Comparison of ENCODE assay signal across 11 cellular contexts in genomic region chr6:75273009-75273408, GRCh38. TPM values are rescaled to one million over a fixed set of nuclear protein-coding genes. Genes with fewer than 3 reads are reported as not detected.
A peak's percentile ranks its signal among the peaks of the same experiment; 100 is the strongest.
DNase-seq lines count a peak whose midpoint lies in the region; ATAC-seq and TF ChIP-seq lines count a peak whose summit lies in the region.
"Had no signal": no experiment of that assay in that cellular context is flagged by ENCODE, and none has a peak within 500 bp of the region (broad histone marks: within the 10 kb centered on the region; RNA-seq: fewer than 3 reads in every experiment).

No MANE protein-coding gene starts in this region.

- peaks cover 54% of the 10 kb centered on the region for H3K4me1 Mint-ChIP-seq in CD14-positive monocyte
- peaks cover 60% of the 10 kb centered on the region for H3K4me1 Mint-ChIP-seq in activated T-helper 17 cell treated with anti-CD3 and anti-CD28 coated beads, Interleukin-2, amount 50 U/mL, for 72 hours

- no peak overlapping the region for H2AK5ac ChIP-seq in mesenchymal stem cell (ENCODE audit: low read length, severe bottlenecking)
- H2AK5ac ChIP-seq in neuronal stem cell (ENCODE audit: low read depth, low read length): no peak overlapping the region

- TF ChIP-seq POLR2A in GM18505 (IDR thresholded peaks at IDR 0.05; ENCODE audit: borderline replicate concordance, extremely low read depth, insufficient read depth, insufficient read length): no peak

- H3K23ac ChIP-seq in mesenchymal stem cell (ENCODE audit: low read length in 2 of 2): no peak overlapping the region
- H3K23ac ChIP-seq in neuronal stem cell (ENCODE audit: low read depth, low read length, poor library complexity): no peak overlapping the region

- H3K9me3 Mint-ChIP-seq in CD14-positive monocyte: no peaks in the 10 kb centered on the region
- H3K9me3 Mint-ChIP-seq in activated T-helper 17 cell treated with anti-CD3 and anti-CD28 coated beads, Interleukin-2, amount 50 U/mL, for 72 hours: no peaks in the 10 kb centered on the region
- H3K9me3 Mint-ChIP-seq: naive thymus-derived CD8-positive, alpha-beta T cell; T-helper 2 cell treated with Interferon-gamma antibody and Interleukin-4, amounts not matched to agents 5 μg/mL and 100 μg/mL, for 36 hours had no signal

- TF ChIP-seq CTCF in CD14-positive monocyte (IDR thresholded peaks at IDR 0.05): no peak

- H3K9ac ChIP-seq in mesenchymal stem cell (ENCODE audit: low read length) (peak overlapping the region; percentile 72), neuronal stem cell (ENCODE audit: low read depth, low read length, poor library complexity) (no peak overlapping the region)

- peaks cover 0 to 2% (median 0%) of the 10 kb centered on the region in 3 donors for H3K27me3 Mint-ChIP-seq in CD14-positive monocyte (ENCODE audit: low read depth in 3 of 3)
- no peaks in the 10 kb centered on the region for H3K27me3 Mint-ChIP-seq in activated T-helper 17 cell treated with anti-CD3 and anti-CD28 coated beads, Interleukin-2, amount 50 U/mL, for 72 hours
- H3K27me3 Mint-ChIP-seq: naive thymus-derived CD8-positive, alpha-beta T cell had no signal

- peak; percentile 44 for ATAC-seq in HG03103 (IDR thresholded peaks at IDR 0.05; ENCODE audit: low read depth, unreplicated experiment)
- no peak for ATAC-seq in activated T-helper 17 cell treated with anti-CD3 and anti-CD28 coated beads, Interleukin-2, amount 50 U/mL, for 72 hours (replicated peaks)
- no peak for ATAC-seq in GM18511 (IDR thresholded peaks at IDR 0.05; ENCODE audit: unreplicated experiment)
- no peak for ATAC-seq in GM18505 (IDR thresholded peaks at IDR 0.05; ENCODE audit: unreplicated experiment)
- ATAC-seq: naive thymus-derived CD8-positive, alpha-beta T cell had no signal

- H3K27ac ChIP-seq in mesenchymal stem cell (ENCODE audit: low read length, poor library complexity, severe bottlenecking) (peak overlapping the region; percentile 45), neuronal stem cell (replicated peaks; ENCODE audit: low read length) (no peak overlapping the region)

- H3K4me3 ChIP-seq in mesenchymal stem cell (ENCODE audit: insufficient read depth in 1 of 2, low read depth in 1 of 2, low read length in 2 of 2) (no peak overlapping the region), neuronal stem cell (ENCODE audit: low read length in 2 of 2) (no peak overlapping the region)

- peaks cover 6 to 34% of the 10 kb centered on the region in 2 experiments for H3K36me3 ChIP-seq in mesenchymal stem cell (ENCODE audit: control insufficient read depth in 1 of 2, insufficient read depth in 2 of 2, low read depth in 1 of 2, low read length in 2 of 2)
- H3K36me3 ChIP-seq in neuronal stem cell (replicated peaks in 1 of 2; ENCODE audit: control insufficient read depth in 2 of 2, insufficient read depth in 2 of 2, low read length in 2 of 2): peaks cover 10 to 52% of the 10 kb centered on the region in 2 donors

- no peak overlapping the region for H2BK5ac ChIP-seq in mesenchymal stem cell (ENCODE audit: low read depth, low read length, poor library complexity, severe bottlenecking)
- H2BK5ac ChIP-seq in neuronal stem cell (ENCODE audit: low read length): no peak overlapping the region

- H3K9me3 ChIP-seq in mesenchymal stem cell (ENCODE audit: control insufficient read depth, low read length) (no peaks in the 10 kb centered on the region), neuronal stem cell (replicated peaks in 1 of 2; ENCODE audit: control insufficient read depth in 2 of 2, insufficient read depth in 1 of 2, low read depth in 1 of 2, low read length in 2 of 2) (peaks cover 7 to 39% of the 10 kb centered on the region in 2 donors)

- H3K14ac ChIP-seq in mesenchymal stem cell (ENCODE audit: low read length in 2 of 2) (no peak overlapping the region), neuronal stem cell (ENCODE audit: low read length) (no peak overlapping the region)

- no peak overlapping the region for H2BK12ac ChIP-seq in mesenchymal stem cell (ENCODE audit: low read length in 2 of 2)
- H2BK12ac ChIP-seq in neuronal stem cell (ENCODE audit: low read length): no peak overlapping the region

- H3K4me2 ChIP-seq in mesenchymal stem cell (ENCODE audit: low read length, poor library complexity, severe bottlenecking): no peak overlapping the region
- H3K4me2 ChIP-seq in neuronal stem cell (ENCODE audit: insufficient read depth, low read length, poor library complexity, severe bottlenecking): no peak overlapping the region

- H3K36me3 Mint-ChIP-seq in CD14-positive monocyte: peaks cover 5 to 12% of the 10 kb centered on the region in 2 donors
- peaks cover 63% of the 10 kb centered on the region for H3K36me3 Mint-ChIP-seq in activated T-helper 17 cell treated with anti-CD3 and anti-CD28 coated beads, Interleukin-2, amount 50 U/mL, for 72 hours (ENCODE audit: low read depth)

- H3K79me1 ChIP-seq in mesenchymal stem cell (replicated peaks; ENCODE audit: low read length, poor library complexity, severe bottlenecking) (peaks cover 2% of the 10 kb centered on the region), neuronal stem cell (ENCODE audit: low read depth, low read length) (peaks cover 2% of the 10 kb centered on the region)

- H3K4me3 Mint-ChIP-seq in CD14-positive monocyte: peak overlapping the region; percentile 66 to 83
- H3K4me3 Mint-ChIP-seq in activated T-helper 17 cell treated with anti-CD3 and anti-CD28 coated beads, Interleukin-2, amount 50 U/mL, for 72 hours: peak overlapping the region; percentile 23
- H3K4me3 Mint-ChIP-seq: naive thymus-derived CD8-positive, alpha-beta T cell; T-helper 2 cell treated with Interferon-gamma antibody and Interleukin-4, amounts not matched to agents 5 μg/mL and 100 μg/mL, for 36 hours had no signal

- H3K27me3 ChIP-seq in mesenchymal stem cell (ENCODE audit: control insufficient read depth in 1 of 2, insufficient read depth in 1 of 2, low read length in 2 of 2) (no peaks in the 10 kb centered on the region), neuronal stem cell (ENCODE audit: control insufficient read depth in 3 of 3, insufficient read depth in 3 of 3, low read depth in 1 of 3, low read length in 3 of 3) (no peaks in the 10 kb centered on the region)

- H3K4ac ChIP-seq in mesenchymal stem cell (ENCODE audit: low read depth in 1 of 2, low read length in 2 of 2) (peak overlapping the region in 1 of 2 experiments; percentile 54), neuronal stem cell (ENCODE audit: low read length) (no peak overlapping the region)

- H2AFZ ChIP-seq in mesenchymal stem cell (ENCODE audit: low read depth, low read length): no peak overlapping the region
- no peak overlapping the region for H2AFZ ChIP-seq in neuronal stem cell (ENCODE audit: low read length)

- WGBS in mesenchymal stem cell: 83% methylated on average over 4 of the region's 4 CpGs
- no CpG with 5 or more reads among the region's 4 CpGs for WGBS in neuronal stem cell (ENCODE audit: extremely low coverage in 2 of 2, insufficient read length in 2 of 2, insufficient replicate concordance in 1 of 2), 2 donors

- H3K27ac Mint-ChIP-seq in CD14-positive monocyte: peak overlapping the region; percentile 81 to 92 (median 89)
- peak overlapping the region; percentile 88 for H3K27ac Mint-ChIP-seq in activated T-helper 17 cell treated with anti-CD3 and anti-CD28 coated beads, Interleukin-2, amount 50 U/mL, for 72 hours

- no peak for DNase-seq in CD14-positive monocyte (ENCODE audit: low spot score)
- peak; percentile 72 for DNase-seq in mesenchymal stem cell
- no peak for DNase-seq in NCI-H526 treated with DMSO at 0.1 percent for 48 hours (lab: John Stamatoyannopoulos, UW)
- DNase-seq in neuronal stem cell (ENCODE audit: low spot score): no peak
- DNase-seq: naive thymus-derived CD8-positive, alpha-beta T cell; NCI-H146 had no signal

- H4K8ac ChIP-seq in mesenchymal stem cell (ENCODE audit: low read length) (no peak overlapping the region), neuronal stem cell (ENCODE audit: low read depth, low read length) (no peak overlapping the region)

- intact Hi-C loops in CD14-positive monocyte (cut with micrococcal nuclease): no loop called here

- H4K91ac ChIP-seq in mesenchymal stem cell (ENCODE audit: low read length): no peak overlapping the region
- no peak overlapping the region for H4K91ac ChIP-seq in neuronal stem cell (ENCODE audit: low read depth, low read length, poor library complexity)

- H3K4me1 ChIP-seq in mesenchymal stem cell (ENCODE audit: control insufficient read depth, insufficient read depth, low read depth, low read length): peaks cover 4% of the 10 kb centered on the region
- H3K4me1 ChIP-seq in neuronal stem cell (ENCODE audit: control insufficient read depth in 2 of 2, insufficient read depth in 1 of 2, low read depth in 1 of 2, low read length in 2 of 2): peaks cover 3 to 6% of the 10 kb centered on the region in 2 donors

- H3K18ac ChIP-seq in mesenchymal stem cell (ENCODE audit: low read depth in 1 of 2, low read length in 2 of 2): peak overlapping the region; percentile 37
- H3K18ac ChIP-seq in neuronal stem cell (ENCODE audit: low read length): no peak overlapping the region

- H2BK15ac ChIP-seq in mesenchymal stem cell (ENCODE audit: low read depth, poor library complexity, severe bottlenecking) (no peak overlapping the region), neuronal stem cell (ENCODE audit: low read length) (no peak overlapping the region)

- H2BK120ac ChIP-seq in mesenchymal stem cell (ENCODE audit: low read depth, low read length) (no peak overlapping the region), neuronal stem cell (ENCODE audit: low read depth, low read length) (no peak overlapping the region)

RNA-seq across cellular contexts. Expression of gene TMEM30A, which starts 11.6 kb away (rescaled TPM):
- 100 to 1,000 TPM in 1 of 2 donors, 10 to 100 TPM in 1; 70.6 to 101 TPM for polyA plus RNA-seq in CD14-positive monocyte
- total RNA-seq in activated T-helper 17 cell treated with anti-CD3 and anti-CD28 coated beads, Interleukin-2, amount 50 U/mL, for 72 hours: 100 to 1,000 TPM in 1 of 2 donors, 10 to 100 TPM in 1; 81.7 to 115 TPM
- 154 TPM for polyA plus RNA-seq in mesenchymal stem cell (2013, experiment 1 of 2)
- 164 TPM for polyA plus RNA-seq in mesenchymal stem cell (2013, experiment 2 of 2)
- polyA plus RNA-seq in neuronal stem cell (2013, experiment 1 of 2): 37.6 TPM
- polyA plus RNA-seq in neuronal stem cell (2013, experiment 2 of 2): 37.5 TPM

RNA-seq across cellular contexts. Expression of gene COX7A2, which starts 29.4 kb away (rescaled TPM):
- 100 to 1,000 TPM; 798 to 846 TPM for polyA plus RNA-seq in CD14-positive monocyte
- total RNA-seq in activated T-helper 17 cell treated with anti-CD3 and anti-CD28 coated beads, Interleukin-2, amount 50 U/mL, for 72 hours: 100 to 1,000 TPM; 260 to 372 TPM
- 986 TPM for polyA plus RNA-seq in mesenchymal stem cell (2013, experiment 1 of 2)
- 1,021 TPM for polyA plus RNA-seq in mesenchymal stem cell (2013, experiment 2 of 2)
- 1,152 TPM for polyA plus RNA-seq in neuronal stem cell (2013, experiment 1 of 2)
- 1,071 TPM for polyA plus RNA-seq in neuronal stem cell (2013, experiment 2 of 2)
